In the genomic region with DNA sequence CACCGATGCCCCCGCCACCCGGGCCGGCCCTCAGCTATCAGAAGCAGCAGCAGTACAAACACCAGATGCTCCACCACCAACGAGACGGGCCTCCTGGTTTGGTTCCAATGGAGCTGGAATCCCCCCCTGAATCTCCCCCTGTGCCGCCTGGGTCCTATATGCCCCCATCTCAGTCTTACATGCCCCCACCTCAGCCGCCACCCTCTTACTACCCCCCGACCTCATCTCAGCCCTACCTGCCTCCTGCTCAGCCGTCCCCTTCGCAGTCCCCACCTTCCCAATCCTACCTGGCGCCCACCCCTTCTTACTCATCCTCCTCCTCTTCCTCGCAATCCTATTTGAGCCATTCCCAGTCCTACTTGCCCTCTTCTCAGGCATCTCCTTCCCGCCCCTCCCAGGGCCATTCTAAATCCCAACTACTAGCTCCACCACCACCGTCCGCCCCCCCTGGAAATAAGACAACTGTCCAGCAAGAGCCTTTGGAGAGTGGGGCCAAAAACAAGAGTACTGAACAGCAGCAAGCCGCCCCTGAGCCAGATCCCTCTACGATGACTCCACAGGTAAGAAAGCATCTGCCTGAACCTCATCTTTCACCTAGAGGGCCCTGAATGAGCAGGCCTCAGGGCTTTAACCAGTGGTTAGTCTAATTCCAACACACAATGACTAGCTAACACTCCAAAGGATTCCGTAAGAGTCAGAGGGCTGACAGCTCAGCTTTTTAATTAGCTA, we compare ENCODE assay signal across 8 cellular contexts. TPM values are rescaled to one million over a fixed set of nuclear protein-coding genes. Genes with fewer than 3 reads are reported as not detected.
DNase-seq lines count a peak whose midpoint lies in the region; ATAC-seq and TF ChIP-seq lines count a peak whose summit lies in the region.

No MANE protein-coding gene starts in this region.

- H3K27me3 Mint-ChIP-seq in natural killer cell treated with Interleukin-12 subunit alpha and Interleukin-12 subunit beta and Interleukin-15 and Interleukin-18, amount 100 ng/mL, for 72 hours = no peaks in the 10 kb centered on the region

- H3K36me3 Mint-ChIP-seq in natural killer cell treated with Interleukin-12 subunit alpha and Interleukin-12 subunit beta and Interleukin-15 and Interleukin-18, amount 100 ng/mL, for 72 hours = peaks cover 8% of the 10 kb centered on the region

- H3K4me1 ChIP-seq in heart left ventricle = peaks cover 0 to 49% (median 39%) of the 10 kb centered on the region in 12 donors
- H3K4me1 ChIP-seq in aorta (ENCODE audit: control insufficient read depth in 1 of 2, insufficient read depth in 2 of 2, low read length in 2 of 2) = peaks cover 0 to 2% of the 10 kb centered on the region in 2 donors

- TF ChIP-seq POLR2A in heart left ventricle (IDR thresholded peaks at IDR 0.05) (no peak), erythroblast (IDR thresholded peaks at IDR 0.05; ENCODE audit: low read length) (no peak)

- H3K4me1 Mint-ChIP-seq in natural killer cell treated with Interleukin-12 subunit alpha and Interleukin-12 subunit beta and Interleukin-15 and Interleukin-18, amount 100 ng/mL, for 72 hours (ENCODE audit: low read depth in 2 of 2) = peaks cover 37 to 50% of the 10 kb centered on the region in 2 donors

- ATAC-seq in heart left ventricle (peak in 2 of 4 donors; percentile 1 to 14), aorta (ENCODE audit: low FRiP score) (no peak)
- ATAC-seq in natural killer cell treated with Interleukin-12 subunit alpha and Interleukin-12 subunit beta and Interleukin-15 and Interleukin-18, amount 100 ng/mL, for 72 hours = no peak

- intact Hi-C loops in heart left ventricle (cut with DNase I) = loop anchor here in 3 of 10 donors (10.0 kb wide), 1 partner anchor 49 kb away; the partner anchor contains the start of genes AREL1 (in 3 of the 3) and FCF1 (in 3 of the 3)
- intact Hi-C loops in cardiac septum (cut with DNase I) = loop anchor here (2.0 kb wide), 1 partner anchor 51 kb away; the partner anchor contains the start of genes AREL1 and FCF1
- intact Hi-C loops in aorta (cut with DNase I) = loop anchor here in 1 of 2 donors (5.0 kb wide), 1 partner anchor 152 kb away; the partner anchor contains the start of gene LTBP2

- H3K27me3 ChIP-seq in heart left ventricle (no peaks in the 10 kb centered on the region), aorta (ENCODE audit: control insufficient read depth in 1 of 2, insufficient read depth in 2 of 2, low read length in 1 of 2) (no peaks in the 10 kb centered on the region)

- H3K27ac ChIP-seq in heart left ventricle (peak overlapping the region; percentile 85 to 98 (median 92)), aorta (ENCODE audit: low read depth in 1 of 2, low read length in 2 of 2) (no peak overlapping the region)

- peak overlapping the region; percentile 81 to 85 for H3K27ac Mint-ChIP-seq in natural killer cell treated with Interleukin-12 subunit alpha and Interleukin-12 subunit beta and Interleukin-15 and Interleukin-18, amount 100 ng/mL, for 72 hours

- H3K36me3 ChIP-seq in heart left ventricle (peaks cover 0 to 3% (median 0%) of the 10 kb centered on the region in 9 donors), aorta (ENCODE audit: control insufficient read depth in 1 of 2, insufficient read depth in 2 of 2, low read length in 1 of 2) (no peaks in the 10 kb centered on the region)

- peak in 3 of 5 donors; percentile 18 to 30 (median 26) for DNase-seq in heart left ventricle
- DNase-seq in cardiac septum (ENCODE audit: low spot score) = no peak
- peak; percentile 1 to 4 for DNase-seq in activated CD4-positive, alpha-beta T cell treated with anti-CD3 and anti-CD28 coated beads, Interleukin-2, amount 50 U/mL, for 24 hours (ENCODE audit: low read depth in 1 of 2, low spot score in 1 of 2)
- DNase-seq in erythroblast (lab: John Stamatoyannopoulos, UW) = peak; percentile 49 to 55
- DNase-seq in natural killer cell treated with Interleukin-12 subunit alpha and Interleukin-12 subunit beta and Interleukin-15 and Interleukin-18, amount 100 ng/mL, for 72 hours (ENCODE audit: low spot score) = no peak
- no peak for DNase-seq in aorta
- DNase-seq in NK-92 treated with Interleukin-12 subunit alpha and Interleukin-12 subunit beta, amount 100 ng/mL, for 24 hours (lab: John Stamatoyannopoulos, UW) = no peak
- no peak for DNase-seq in SHP77 (lab: John Stamatoyannopoulos, UW)

- H3K4me3 ChIP-seq in heart left ventricle = peak overlapping the region; percentile 87 to 100 (median 97)
- H3K4me3 ChIP-seq in aorta (ENCODE audit: low read length in 2 of 2) = peak overlapping the region; percentile 36 to 66

- TF ChIP-seq CTCF in heart left ventricle (IDR thresholded peaks at IDR 0.05) = no peak

- H3K9me3 Mint-ChIP-seq in natural killer cell treated with Interleukin-12 subunit alpha and Interleukin-12 subunit beta and Interleukin-15 and Interleukin-18, amount 100 ng/mL, for 72 hours = no peaks in the 10 kb centered on the region

- H3K9me3 ChIP-seq in heart left ventricle = no peaks in the 10 kb centered on the region
- H3K9me3 ChIP-seq in aorta (ENCODE audit: control insufficient read depth, low read length) = no peaks in the 10 kb centered on the region

- H3K4me3 Mint-ChIP-seq in natural killer cell treated with Interleukin-12 subunit alpha and Interleukin-12 subunit beta and Interleukin-15 and Interleukin-18, amount 100 ng/mL, for 72 hours = peak overlapping the region; percentile 86

- WGBS in heart left ventricle, 4 donors = 0 to 3% (median 1%) methylated on average over 15 to 19 of the region's 19 CpGs
- 1% methylated on average over 17 to 19 of the region's 19 CpGs for WGBS in aorta, 2 donors

RNA-seq across cellular contexts. Expression of gene YLPM1, which starts 0.9 kb away (rescaled TPM):
- total RNA-seq in heart left ventricle (10 to 100 TPM; 23.1 to 48.1 (median 27.7) TPM), cardiac septum (40.8 TPM), aorta (10 to 100 TPM; 58.4 to 79.9 TPM)
- polyA plus RNA-seq in heart left ventricle (10 to 100 TPM; 15.0 to 15.2 TPM), aorta (10 to 100 TPM; 11.8 to 20.0 TPM)
- total RNA-seq in natural killer cell treated with Interleukin-12 subunit alpha and Interleukin-12 subunit beta and Interleukin-15 and Interleukin-18, amount 100 ng/mL, for 72 hours = 10 to 100 TPM; 53.6 to 74.8 TPM

RNA-seq across cellular contexts. Expression of gene FCF1, which starts 51.0 kb away (rescaled TPM):
- total RNA-seq in heart left ventricle (10 to 100 TPM; 12.3 to 44.6 (median 36.7) TPM), cardiac septum (36.6 TPM), aorta (10 to 100 TPM; 40.8 to 42.4 TPM)
- polyA plus RNA-seq in heart left ventricle (10 to 100 TPM in 1 of 2 donors, 1 to 10 TPM in 1; 4.3 to 46.2 TPM), aorta (10 to 100 TPM; 22.6 to 25.9 TPM)
- total RNA-seq in natural killer cell treated with Interleukin-12 subunit alpha and Interleukin-12 subunit beta and Interleukin-15 and Interleukin-18, amount 100 ng/mL, for 72 hours = 10 to 100 TPM; 45.2 to 55.8 TPM

RNA-seq across cellular contexts. Expression of gene AREL1, which starts 51.1 kb away (rescaled TPM):
- 10 to 100 TPM; 17.1 to 30.9 (median 22.4) TPM for total RNA-seq in heart left ventricle
- polyA plus RNA-seq in heart left ventricle = 10 to 100 TPM in 1 of 2 donors, 1 to 10 TPM in 1; 7.8 to 17.8 TPM
- 21.2 TPM for total RNA-seq in cardiac septum
- total RNA-seq in natural killer cell treated with Interleukin-12 subunit alpha and Interleukin-12 subunit beta and Interleukin-15 and Interleukin-18, amount 100 ng/mL, for 72 hours = 10 to 100 TPM; 57.3 to 62.4 TPM
- total RNA-seq in aorta = 10 to 100 TPM; 32.7 to 35.7 TPM
- polyA plus RNA-seq in aorta = 10 to 100 TPM in 1 of 2 donors, 1 to 10 TPM in 1; 3.9 to 11.1 TPM

Comparison
In these comparisons a context has a peak if more than half of its experiments do, and no peak if none do; other contexts are left out.
1. DNase-seq: peak in heart left ventricle (3 of 5), activated CD4-positive, alpha-beta T cell treated with anti-CD3 and anti-CD28 coated beads, Interleukin-2, amount 50 U/mL, for 24 hours (2 of 2) and erythroblast (2 of 2); none in cardiac septum (single experiment), natural killer cell treated with Interleukin-12 subunit alpha and Interleukin-12 subunit beta and Interleukin-15 and Interleukin-18, amount 100 ng/mL, for 72 hours (single experiment), aorta (0 of 2), NK-92 treated with Interleukin-12 subunit alpha and Interleukin-12 subunit beta, amount 100 ng/mL, for 24 hours (single experiment) and SHP77 (0 of 2).
2. H3K27ac ChIP-seq: peak in heart left ventricle (12 of 12); none in aorta (0 of 2).